ENCODE assay signal across 15 cellular contexts in genomic region chr5:157514974-157515373, GRCh38. TPM values are rescaled to one million over a fixed set of nuclear protein-coding genes. Genes with fewer than 3 reads are reported as not detected.
"Had no signal": no experiment of that assay in that cellular context is flagged by ENCODE, and none has a peak within 500 bp of the region (broad histone marks: within the 10 kb centered on the region; RNA-seq: fewer than 3 reads in every experiment).

No MANE protein-coding gene starts in this region.

- H3K36me3 Mint-ChIP-seq: activated naive CD8-positive, alpha-beta T cell treated with anti-CD3 and anti-CD28 coated beads for 36 hours had no signal

- H3K4me3 Mint-ChIP-seq: activated naive CD8-positive, alpha-beta T cell treated with anti-CD3 and anti-CD28 coated beads for 36 hours; neural crest cell; T-cell had no signal

- H3K27me3 Mint-ChIP-seq: activated naive CD8-positive, alpha-beta T cell treated with anti-CD3 and anti-CD28 coated beads for 36 hours; T-cell had no signal

- H3K36me3 ChIP-seq: ovary had no signal

- H3K4me1 Mint-ChIP-seq: activated naive CD8-positive, alpha-beta T cell treated with anti-CD3 and anti-CD28 coated beads for 36 hours had no signal

- ATAC-seq: left colon, T-cell, upper lobe of right lung had no signal

- H3K9me3 Mint-ChIP-seq: activated naive CD8-positive, alpha-beta T cell treated with anti-CD3 and anti-CD28 coated beads for 36 hours; T-cell had no signal

- H3K27ac ChIP-seq: dorsolateral prefrontal cortex, ovary, SK-N-MC had no signal

- H3K27me3 ChIP-seq: dorsolateral prefrontal cortex, ovary, upper lobe of right lung had no signal

- H3K27ac Mint-ChIP-seq: activated naive CD8-positive, alpha-beta T cell treated with anti-CD3 and anti-CD28 coated beads for 36 hours; T-cell had no signal

- DNase-seq: activated CD4-positive, CD25-positive, alpha-beta regulatory T cell; activated gamma-delta T cell; activated naive CD8-positive, alpha-beta T cell treated with anti-CD3 and anti-CD28 coated beads for 36 hours; cerebellar nuclear complex; dorsolateral prefrontal cortex; foreskin fibroblast; left colon; ovary; small intestine; stimulated activated naive CD4-positive, alpha-beta T cell; T-cell; upper lobe of right lung had no signal

- H3K9me3 ChIP-seq: ovary, upper lobe of right lung had no signal

- H3K4me3 ChIP-seq: dorsolateral prefrontal cortex, lung, ovary, SK-N-MC, upper lobe of right lung had no signal

RNA-seq across cellular contexts. Expression of gene NIPAL4, which starts 55.0 kb away (rescaled TPM):
- total RNA-seq: neural crest cell, upper lobe of right lung had no signal
- polyA plus RNA-seq: ovary had no signal
